ENCODE assay signal across 33 cellular contexts in genomic region chr9:72755836-72756235, GRCh38.
"Had no signal": no experiment of that assay in that cellular context is flagged by ENCODE, and none has a peak within 500 bp of the region (broad histone marks: within the 10 kb centered on the region; RNA-seq: fewer than 3 reads in every experiment).

No MANE protein-coding gene starts in this region.

- H3K9me3 ChIP-seq: adrenal gland, body of pancreas, breast epithelium had no signal

- H3K36me3 ChIP-seq: adrenal gland, brain microvascular endothelial cell, breast epithelium had no signal

- ATAC-seq: activated CD8-positive, alpha-beta T cell treated with anti-CD3 and anti-CD28 coated beads for 36 hours; activated naive CD4-positive, alpha-beta T cell treated with anti-CD3 and anti-CD28 coated beads, Interleukin-2, amount 50 U/mL, for 72 hours; activated T-cell treated with anti-CD3 and anti-CD28 coated beads, Interleukin-2, amount 50 U/mL, for 4 hours; activated T-cell treated with anti-CD3 and anti-CD28 coated beads, Interleukin-2, amount 50 U/mL, for 72 hours; activated T-helper 17 cell treated with anti-CD3 and anti-CD28 coated beads, Interleukin-2, amount 50 U/mL, for 72 hours; body of pancreas had no signal

- H3K27ac ChIP-seq: adrenal gland, body of pancreas, brain microvascular endothelial cell, breast epithelium, VCaP had no signal

- DNase-seq: activated B cell treated with CpG ODN at 0.5 μM for 24 hours; activated CD4-positive, alpha-beta memory T cell treated with anti-CD3 and anti-CD28 coated beads for 36 hours; activated CD4-positive, alpha-beta T cell treated with anti-CD3 and anti-CD28 coated beads for 4 hours; activated CD4-positive, alpha-beta T cell treated with anti-CD3 and anti-CD28 coated beads, Interleukin-2, amount 10 ng/mL, durations not matched to agents 24 days and 14 days; activated CD4-positive, alpha-beta T cell treated with anti-CD3 and anti-CD28 coated beads, Interleukin-2, amount 50 U/mL, for 1 hour; activated CD4-positive, alpha-beta T cell treated with anti-CD3 and anti-CD28 coated beads, Interleukin-2, amount 50 U/mL, for 4 hours; activated CD4-positive, CD25-positive, alpha-beta regulatory T cell treated with anti-CD3 and anti-CD28 coated beads, Interleukin-2, amount 50 U/mL, for 72 hours; activated CD8-positive, alpha-beta memory T cell treated with anti-CD3 and anti-CD28 coated beads, Interleukin-2, amount 50 U/mL, for 4 hours; activated CD8-positive, alpha-beta T cell treated with anti-CD3 and anti-CD28 coated beads for 36 hours; activated effector memory CD4-positive, alpha-beta T cell treated with anti-CD3 and anti-CD28 coated beads, Interleukin-2, amount 50 U/mL, for 16 hours; activated gamma-delta T cell treated with Interleukin-2 at 50 U/mL for 16 hours; activated naive CD4-positive, alpha-beta T cell; activated naive CD4-positive, alpha-beta T cell treated with anti-CD3 and anti-CD28 coated beads for 36 hours; activated naive CD4-positive, alpha-beta T cell treated with anti-CD3 and anti-CD28 coated beads, Interleukin-2, amount 50 U/mL, for 16 hours; activated naive CD8-positive, alpha-beta T cell treated with anti-CD3 and anti-CD28 coated beads for 36 hours; activated T-cell treated with anti-CD3 and anti-CD28 coated beads for 4 hours; activated T-cell treated with anti-CD3 and anti-CD28 coated beads, Interleukin-2, amount 50 U/mL, for 1 hour; activated T-cell treated with anti-CD3 and anti-CD28 coated beads, Interleukin-2, amount 50 U/mL, for 4 hours; activated T-cell treated with anti-CD3 and anti-CD28 coated beads, Interleukin-2, amount 50 U/mL, for 72 hours; adrenal gland; amniotic stem cell; aorta; body of pancreas; brain microvascular endothelial cell; central memory CD4-positive, alpha-beta T cell; T-helper 2 cell; T-helper 9 cell had no signal

- H3K4me1 ChIP-seq: adrenal gland, body of pancreas, breast epithelium had no signal

- FAIRE-seq: astrocyte, TTC549 had no signal

- H3K4me3 ChIP-seq: adrenal gland, body of pancreas, breast epithelium had no signal

- H3K27me3 ChIP-seq: adrenal gland, body of pancreas, brain microvascular endothelial cell, breast epithelium had no signal
